Comparison of ENCODE assay signal across 19 cellular contexts in genomic region chr5:130400091-130400490, GRCh38.
DNase-seq lines count a peak whose midpoint lies in the region; ATAC-seq and TF ChIP-seq lines count a peak whose summit lies in the region.
"Had no signal": no experiment of that assay in that cellular context is flagged by ENCODE, and none has a peak within 500 bp of the region (broad histone marks: within the 10 kb centered on the region; RNA-seq: fewer than 3 reads in every experiment).

No MANE protein-coding gene starts in this region.

- POLR2A ChIA-PET in AG04449 (lab: Yijun Ruan, JAX) = no interaction called here

- DNase-seq in AG04449 (ENCODE audit: low read depth, low spot score) (peak; percentile 34), HS-5 (ENCODE audit: low read depth) (peak; percentile 42), cardiac fibroblast (ENCODE audit: low read depth in 2 of 2) (peak; percentile 71 to 76), iris pigment epithelial cell (ENCODE audit: low read depth) (peak; percentile 60), activated T-cell treated with anti-CD3 and anti-CD28 coated beads for 4 hours (no peak), NCI-H2196 (lab: John Stamatoyannopoulos, UW; ENCODE audit: unreplicated experiment) (no peak)
- DNase-seq: aorta; DMS79 treated with DMSO at 0.1 percent for 48 hours; hippocampal formation; KG1; NCI-H1694; NCI-H774; nucleus accumbens; Right ventricle myocardium superior; stimulated activated CD8-positive, alpha-beta memory T cell treated with anti-CD3 and anti-CD28 coated beads, Interleukin-4, amount 100 ng/mL, for 48 hours; T-helper 9 cell; transverse colon had no signal

- CTCF ChIA-PET in AG04449 (lab: Yijun Ruan, JAX) = no interaction called here

- ATAC-seq in GM18907 (IDR thresholded peaks at IDR 0.05; ENCODE audit: unreplicated experiment) (no peak), GM18519 (IDR thresholded peaks at IDR 0.05; ENCODE audit: low FRiP score, unreplicated experiment) (no peak)

- no peak overlapping the region for H3K4me3 ChIP-seq in AG04449 (ENCODE audit: low read depth, low read length)
- no peak overlapping the region for H3K4me3 ChIP-seq in cardiac fibroblast (replicated peaks in 1 of 2; ENCODE audit: low read depth in 2 of 2, low read length in 2 of 2)
- H3K4me3 ChIP-seq: transverse colon had no signal

- TF ChIP-seq CTCF in AG04449 (IDR thresholded peaks at IDR 0.05; ENCODE audit: insufficient read depth, low read length, missing control alignments) (no peak), cardiac fibroblast (IDR thresholded peaks at IDR 0.05; ENCODE audit: low read depth, low read length) (no peak)

Comparison
In these comparisons a context has a peak if more than half of its experiments do, and no peak if none do; other contexts are left out.
1. DNase-seq: peak in AG04449 (single experiment), HS-5 (single experiment), cardiac fibroblast (2 of 2) and iris pigment epithelial cell (single experiment); none in activated T-cell treated with anti-CD3 and anti-CD28 coated beads for 4 hours (single experiment) and NCI-H2196 (single experiment).